Comparison of ENCODE assay signal across 2 cellular contexts in genomic region chr16:9048302-9048700, GRCh38.
TF ChIP-seq lines count a peak whose summit lies in the region.

No MANE protein-coding gene starts in this region.

TF ChIP-seq in K562, 482 proteins besides CTCF, POLR2A, EP300 and RAD21:
- TF ChIP-seq ZBTB40 (IDR thresholded peaks at IDR 0.05) (peak; percentile 5; the same call in 1 of the 2 replicates), ZBTB40 (CRISPR knock-in tag; IDR thresholded peaks at IDR 0.05) (no peak), ZBTB17 (CRISPR knock-in tag; IDR thresholded peaks at IDR 0.05) (no peak)

TF ChIP-seq in liver, 16 proteins besides CTCF, POLR2A, EP300 and RAD21 (continued from another document):
- no peak for TF ChIP-seq MAX (IDR thresholded peaks at IDR 0.05)
- TF ChIP-seq ATF3 (IDR thresholded peaks at IDR 0.05), result no peak
- no peak for TF ChIP-seq FOXA2 (IDR thresholded peaks at IDR 0.05)
- no peak for TF ChIP-seq GABPA (IDR thresholded peaks at IDR 0.05 in 1 of 2, conservative IDR thresholded peaks at IDR 0.05 in 1 of 2)
- TF ChIP-seq HNF4G (IDR thresholded peaks at IDR 0.05), result no peak
- no peak for TF ChIP-seq HNF4A (conservative IDR thresholded peaks at IDR 0.05)
- TF ChIP-seq NR2F2 (IDR thresholded peaks at IDR 0.05), result no peak
- TF ChIP-seq SP1 (IDR thresholded peaks at IDR 0.05), result no peak
- TF ChIP-seq RXRA (IDR thresholded peaks at IDR 0.05), result no peak
